In the genomic region with DNA sequence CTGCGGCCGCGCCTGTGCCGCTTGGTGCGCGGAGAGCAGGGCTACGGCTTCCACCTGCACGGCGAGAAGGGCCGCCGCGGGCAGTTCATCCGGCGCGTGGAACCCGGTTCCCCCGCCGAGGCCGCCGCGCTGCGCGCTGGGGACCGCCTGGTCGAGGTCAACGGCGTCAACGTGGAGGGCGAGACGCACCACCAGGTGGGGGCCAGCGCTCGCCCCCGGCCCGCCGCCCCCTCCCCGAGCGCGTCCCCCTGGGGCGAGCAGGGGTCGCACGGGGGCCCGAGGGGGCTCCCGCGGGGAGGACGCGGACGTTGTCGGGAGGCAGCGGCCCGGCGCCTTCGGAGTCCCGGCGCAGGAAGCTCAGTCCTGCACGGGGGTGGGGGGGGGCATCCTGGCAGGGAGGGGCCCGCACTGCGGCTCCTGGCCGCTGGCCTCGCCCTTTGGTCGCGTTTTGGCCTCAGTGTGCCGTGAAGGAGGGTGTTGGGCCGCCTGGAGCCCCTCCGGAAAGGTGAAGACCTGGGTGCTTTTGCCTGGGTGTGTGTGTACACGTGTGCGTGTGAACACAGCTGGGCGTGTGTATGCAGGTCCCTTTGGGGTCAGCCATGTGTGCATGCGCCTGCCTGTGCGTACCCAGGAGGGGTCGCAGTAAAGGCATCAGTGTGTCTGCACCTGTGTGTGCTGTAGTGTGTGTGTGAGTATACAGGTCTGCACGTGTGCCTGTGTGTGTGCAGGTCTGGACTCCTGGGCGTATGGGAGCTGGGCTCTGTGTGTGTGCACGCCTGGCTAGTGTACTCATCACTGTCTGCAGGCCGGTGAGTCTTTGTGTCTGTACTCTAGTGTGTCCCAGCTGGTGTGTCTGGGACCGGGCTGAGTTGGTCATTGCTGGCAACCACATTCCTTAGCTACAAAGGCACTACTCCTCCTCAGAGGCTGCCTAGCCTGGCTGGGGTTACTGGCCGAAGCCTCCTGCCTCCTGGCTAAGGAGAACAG, we compare ENCODE assay signal across 1 cellular context.
TF ChIP-seq lines count a peak whose summit lies in the region.

No MANE protein-coding gene starts in this region.

TF ChIP-seq in HepG2, 621 proteins besides CTCF, POLR2A, EP300 and RAD21 (continued from another document and continues in another):
- no peak for TF ChIP-seq NFE2L1 (CRISPR knock-in tag; IDR thresholded peaks at IDR 0.05; ENCODE audit: borderline replicate concordance)
- TF ChIP-seq HES4 (CRISPR knock-in tag; IDR thresholded peaks at IDR 0.05; ENCODE audit: borderline replicate concordance) = no peak
- TF ChIP-seq, protein P1, sequence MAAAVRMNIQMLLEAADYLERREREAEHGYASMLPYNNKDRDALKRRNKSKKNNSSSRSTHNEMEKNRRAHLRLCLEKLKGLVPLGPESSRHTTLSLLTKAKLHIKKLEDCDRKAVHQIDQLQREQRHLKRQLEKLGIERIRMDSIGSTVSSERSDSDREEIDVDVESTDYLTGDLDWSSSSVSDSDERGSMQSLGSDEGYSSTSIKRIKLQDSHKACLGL (CRISPR knock-in tag; IDR thresholded peaks at IDR 0.05) = no peak; the same call in 1 of the 2 replicates
- no peak for TF ChIP-seq PCBP2 (optimal IDR thresholded peaks at IDR 0.05; ENCODE audit: low read depth, low read length, poor library complexity, severe bottlenecking)
- no peak for TF ChIP-seq XRCC5 (optimal IDR thresholded peaks at IDR 0.05; ENCODE audit: low read length)
- no peak for TF ChIP-seq ZFP41 (CRISPR knock-in tag; IDR thresholded peaks at IDR 0.05; ENCODE audit: borderline replicate concordance)
- no peak for TF ChIP-seq HOXA5 (CRISPR knock-in tag; IDR thresholded peaks at IDR 0.05)
- TF ChIP-seq, protein P2, sequence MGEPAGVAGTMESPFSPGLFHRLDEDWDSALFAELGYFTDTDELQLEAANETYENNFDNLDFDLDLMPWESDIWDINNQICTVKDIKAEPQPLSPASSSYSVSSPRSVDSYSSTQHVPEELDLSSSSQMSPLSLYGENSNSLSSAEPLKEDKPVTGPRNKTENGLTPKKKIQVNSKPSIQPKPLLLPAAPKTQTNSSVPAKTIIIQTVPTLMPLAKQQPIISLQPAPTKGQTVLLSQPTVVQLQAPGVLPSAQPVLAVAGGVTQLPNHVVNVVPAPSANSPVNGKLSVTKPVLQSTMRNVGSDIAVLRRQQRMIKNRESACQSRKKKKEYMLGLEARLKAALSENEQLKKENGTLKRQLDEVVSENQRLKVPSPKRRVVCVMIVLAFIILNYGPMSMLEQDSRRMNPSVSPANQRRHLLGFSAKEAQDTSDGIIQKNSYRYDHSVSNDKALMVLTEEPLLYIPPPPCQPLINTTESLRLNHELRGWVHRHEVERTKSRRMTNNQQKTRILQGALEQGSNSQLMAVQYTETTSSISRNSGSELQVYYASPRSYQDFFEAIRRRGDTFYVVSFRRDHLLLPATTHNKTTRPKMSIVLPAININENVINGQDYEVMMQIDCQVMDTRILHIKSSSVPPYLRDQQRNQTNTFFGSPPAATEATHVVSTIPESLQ (CRISPR knock-in tag; conservative IDR thresholded peaks at IDR 0.05) = no peak
- TF ChIP-seq BRD4 (CRISPR knock-in tag; IDR thresholded peaks at IDR 0.05) = no peak
- TF ChIP-seq ZNF225 (CRISPR knock-in tag; IDR thresholded peaks at IDR 0.05) = no peak
- no peak for TF ChIP-seq BRCA1 (CRISPR knock-in tag; IDR thresholded peaks at IDR 0.05)
- TF ChIP-seq, protein P3, sequence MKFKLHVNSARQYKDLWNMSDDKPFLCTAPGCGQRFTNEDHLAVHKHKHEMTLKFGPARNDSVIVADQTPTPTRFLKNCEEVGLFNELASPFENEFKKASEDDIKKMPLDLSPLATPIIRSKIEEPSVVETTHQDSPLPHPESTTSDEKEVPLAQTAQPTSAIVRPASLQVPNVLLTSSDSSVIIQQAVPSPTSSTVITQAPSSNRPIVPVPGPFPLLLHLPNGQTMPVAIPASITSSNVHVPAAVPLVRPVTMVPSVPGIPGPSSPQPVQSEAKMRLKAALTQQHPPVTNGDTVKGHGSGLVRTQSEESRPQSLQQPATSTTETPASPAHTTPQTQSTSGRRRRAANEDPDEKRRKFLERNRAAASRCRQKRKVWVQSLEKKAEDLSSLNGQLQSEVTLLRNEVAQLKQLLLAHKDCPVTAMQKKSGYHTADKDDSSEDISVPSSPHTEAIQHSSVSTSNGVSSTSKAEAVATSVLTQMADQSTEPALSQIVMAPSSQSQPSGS (CRISPR knock-in tag; IDR thresholded peaks at IDR 0.05) = no peak
- no peak for TF ChIP-seq ZNF101 (CRISPR knock-in tag; IDR thresholded peaks at IDR 0.05; ENCODE audit: borderline replicate concordance, low read depth)
- peak; percentile 62; the same call in 1 of the 2 replicates for TF ChIP-seq ZNF605 (CRISPR knock-in tag; IDR thresholded peaks at IDR 0.05)
- TF ChIP-seq YEATS2 (CRISPR knock-in tag; IDR thresholded peaks at IDR 0.05; ENCODE audit: borderline replicate concordance) = no peak
- TF ChIP-seq, protein P4, sequence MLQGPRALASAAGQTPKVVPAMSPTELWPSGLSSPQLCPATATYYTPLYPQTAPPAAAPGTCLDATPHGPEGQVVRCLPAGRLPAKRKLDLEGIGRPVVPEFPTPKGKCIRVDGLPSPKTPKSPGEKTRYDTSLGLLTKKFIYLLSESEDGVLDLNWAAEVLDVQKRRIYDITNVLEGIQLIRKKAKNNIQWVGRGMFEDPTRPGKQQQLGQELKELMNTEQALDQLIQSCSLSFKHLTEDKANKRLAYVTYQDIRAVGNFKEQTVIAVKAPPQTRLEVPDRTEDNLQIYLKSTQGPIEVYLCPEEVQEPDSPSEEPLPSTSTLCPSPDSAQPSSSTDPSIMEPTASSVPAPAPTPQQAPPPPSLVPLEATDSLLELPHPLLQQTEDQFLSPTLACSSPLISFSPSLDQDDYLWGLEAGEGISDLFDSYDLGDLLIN (CRISPR knock-in tag; IDR thresholded peaks at IDR 0.05; ENCODE audit: borderline replicate concordance) = no peak
- no peak for TF ChIP-seq REPIN1 (CRISPR knock-in tag; IDR thresholded peaks at IDR 0.05; ENCODE audit: borderline replicate concordance, low read depth)
- no peak for TF ChIP-seq DR1 (CRISPR knock-in tag; IDR thresholded peaks at IDR 0.05)
- TF ChIP-seq CHD4 (IDR thresholded peaks at IDR 0.05; ENCODE audit: borderline replicate concordance, low read length) = no peak
- no peak for TF ChIP-seq TARDBP (CRISPR knock-in tag; IDR thresholded peaks at IDR 0.05)
- no peak for TF ChIP-seq NFE2 (CRISPR knock-in tag; IDR thresholded peaks at IDR 0.05)
- no peak for TF ChIP-seq HNRNPL (IDR thresholded peaks at IDR 0.05; ENCODE audit: low read depth, low read length)
- no peak for TF ChIP-seq KDM1A (CRISPR knock-in tag; IDR thresholded peaks at IDR 0.05)
- TF ChIP-seq NFATC3 (CRISPR knock-in tag; IDR thresholded peaks at IDR 0.05) = no peak
- peak; percentile 43; the same call in 1 of the 2 replicates for TF ChIP-seq TBX2 (CRISPR knock-in tag; IDR thresholded peaks at IDR 0.05; ENCODE audit: borderline replicate concordance)
- TF ChIP-seq, protein P5, sequence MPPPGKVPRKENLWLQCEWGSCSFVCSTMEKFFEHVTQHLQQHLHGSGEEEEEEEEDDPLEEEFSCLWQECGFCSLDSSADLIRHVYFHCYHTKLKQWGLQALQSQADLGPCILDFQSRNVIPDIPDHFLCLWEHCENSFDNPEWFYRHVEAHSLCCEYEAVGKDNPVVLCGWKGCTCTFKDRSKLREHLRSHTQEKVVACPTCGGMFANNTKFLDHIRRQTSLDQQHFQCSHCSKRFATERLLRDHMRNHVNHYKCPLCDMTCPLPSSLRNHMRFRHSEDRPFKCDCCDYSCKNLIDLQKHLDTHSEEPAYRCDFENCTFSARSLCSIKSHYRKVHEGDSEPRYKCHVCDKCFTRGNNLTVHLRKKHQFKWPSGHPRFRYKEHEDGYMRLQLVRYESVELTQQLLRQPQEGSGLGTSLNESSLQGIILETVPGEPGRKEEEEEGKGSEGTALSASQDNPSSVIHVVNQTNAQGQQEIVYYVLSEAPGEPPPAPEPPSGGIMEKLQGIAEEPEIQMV (CRISPR knock-in tag; IDR thresholded peaks at IDR 0.05; ENCODE audit: low read depth) = no peak
- no peak for TF ChIP-seq ZSCAN9 (CRISPR knock-in tag; IDR thresholded peaks at IDR 0.05; ENCODE audit: borderline replicate concordance)
- TF ChIP-seq, protein P6, sequence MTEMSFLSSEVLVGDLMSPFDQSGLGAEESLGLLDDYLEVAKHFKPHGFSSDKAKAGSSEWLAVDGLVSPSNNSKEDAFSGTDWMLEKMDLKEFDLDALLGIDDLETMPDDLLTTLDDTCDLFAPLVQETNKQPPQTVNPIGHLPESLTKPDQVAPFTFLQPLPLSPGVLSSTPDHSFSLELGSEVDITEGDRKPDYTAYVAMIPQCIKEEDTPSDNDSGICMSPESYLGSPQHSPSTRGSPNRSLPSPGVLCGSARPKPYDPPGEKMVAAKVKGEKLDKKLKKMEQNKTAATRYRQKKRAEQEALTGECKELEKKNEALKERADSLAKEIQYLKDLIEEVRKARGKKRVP (CRISPR knock-in tag; IDR thresholded peaks at IDR 0.05) = no peak
- TF ChIP-seq THAP11 (CRISPR knock-in tag; IDR thresholded peaks at IDR 0.05) = peak; percentile 59; the same call in 1 of the 2 replicates
- TF ChIP-seq NCOA5 (CRISPR knock-in tag; IDR thresholded peaks at IDR 0.05) = no peak
- TF ChIP-seq FOXA1 (IDR thresholded peaks at IDR 0.05) = no peak
- TF ChIP-seq FOXA1 (CRISPR knock-in tag; IDR thresholded peaks at IDR 0.05) = peak; percentile 74
- TF ChIP-seq ONECUT2 (CRISPR knock-in tag; IDR thresholded peaks at IDR 0.05) = no peak
- TF ChIP-seq ETV6 (CRISPR knock-in tag; conservative IDR thresholded peaks at IDR 0.05) = no peak
- TF ChIP-seq ZNF446 (CRISPR knock-in tag; IDR thresholded peaks at IDR 0.05) = no peak
- TF ChIP-seq U2AF1 (optimal IDR thresholded peaks at IDR 0.05; ENCODE audit: low read depth, low read length) = no peak
- TF ChIP-seq, protein P7, sequence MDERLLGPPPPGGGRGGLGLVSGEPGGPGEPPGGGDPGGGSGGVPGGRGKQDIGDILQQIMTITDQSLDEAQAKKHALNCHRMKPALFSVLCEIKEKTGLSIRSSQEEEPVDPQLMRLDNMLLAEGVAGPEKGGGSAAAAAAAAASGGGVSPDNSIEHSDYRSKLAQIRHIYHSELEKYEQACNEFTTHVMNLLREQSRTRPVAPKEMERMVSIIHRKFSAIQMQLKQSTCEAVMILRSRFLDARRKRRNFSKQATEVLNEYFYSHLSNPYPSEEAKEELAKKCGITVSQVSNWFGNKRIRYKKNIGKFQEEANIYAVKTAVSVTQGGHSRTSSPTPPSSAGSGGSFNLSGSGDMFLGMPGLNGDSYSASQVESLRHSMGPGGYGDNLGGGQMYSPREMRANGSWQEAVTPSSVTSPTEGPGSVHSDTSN (CRISPR knock-in tag; IDR thresholded peaks at IDR 0.05) = no peak
- TF ChIP-seq ZNF607 (CRISPR knock-in tag; IDR thresholded peaks at IDR 0.05; ENCODE audit: borderline replicate concordance) = no peak
- TF ChIP-seq REL (CRISPR knock-in tag; conservative IDR thresholded peaks at IDR 0.05) = no peak
- TF ChIP-seq SRSF1 (optimal IDR thresholded peaks at IDR 0.05; ENCODE audit: low read depth, low read length) = no peak
- no peak for TF ChIP-seq CBX1 (IDR thresholded peaks at IDR 0.05; ENCODE audit: low read depth)
- TF ChIP-seq NFE2L2 (IDR thresholded peaks at IDR 0.05; ENCODE audit: low read length) = no peak
- TF ChIP-seq ARHGAP35 (CRISPR knock-in tag; IDR thresholded peaks at IDR 0.05; ENCODE audit: borderline replicate concordance) = no peak
- TF ChIP-seq ZNF749 (CRISPR knock-in tag; IDR thresholded peaks at IDR 0.05; ENCODE audit: borderline replicate concordance) = no peak
- TF ChIP-seq ZNF251 (CRISPR knock-in tag; IDR thresholded peaks at IDR 0.05) = no peak
- no peak for TF ChIP-seq NCOR1 (IDR thresholded peaks at IDR 0.05; ENCODE audit: borderline replicate concordance, low read length)
- TF ChIP-seq SYNCRIP (IDR thresholded peaks at IDR 0.05; ENCODE audit: insufficient read depth, low read depth, low read length) = no peak
- TF ChIP-seq SUZ12 (IDR thresholded peaks at IDR 0.05; ENCODE audit: low read depth, low read length) = no peak
- TF ChIP-seq ZNF564 (CRISPR knock-in tag; IDR thresholded peaks at IDR 0.05) = no peak
- peak; percentile 19 for TF ChIP-seq AGO2 (optimal IDR thresholded peaks at IDR 0.05; ENCODE audit: low read depth, low read length)
- TF ChIP-seq BCL6 (CRISPR knock-in tag; IDR thresholded peaks at IDR 0.05) = no peak
- no peak for TF ChIP-seq SOX5 (CRISPR knock-in tag; IDR thresholded peaks at IDR 0.05; ENCODE audit: borderline replicate concordance)
- TF ChIP-seq ZNF501 (CRISPR knock-in tag; IDR thresholded peaks at IDR 0.05) = peak; percentile 56; the same call in 1 of the 2 replicates
- TF ChIP-seq, protein P8, sequence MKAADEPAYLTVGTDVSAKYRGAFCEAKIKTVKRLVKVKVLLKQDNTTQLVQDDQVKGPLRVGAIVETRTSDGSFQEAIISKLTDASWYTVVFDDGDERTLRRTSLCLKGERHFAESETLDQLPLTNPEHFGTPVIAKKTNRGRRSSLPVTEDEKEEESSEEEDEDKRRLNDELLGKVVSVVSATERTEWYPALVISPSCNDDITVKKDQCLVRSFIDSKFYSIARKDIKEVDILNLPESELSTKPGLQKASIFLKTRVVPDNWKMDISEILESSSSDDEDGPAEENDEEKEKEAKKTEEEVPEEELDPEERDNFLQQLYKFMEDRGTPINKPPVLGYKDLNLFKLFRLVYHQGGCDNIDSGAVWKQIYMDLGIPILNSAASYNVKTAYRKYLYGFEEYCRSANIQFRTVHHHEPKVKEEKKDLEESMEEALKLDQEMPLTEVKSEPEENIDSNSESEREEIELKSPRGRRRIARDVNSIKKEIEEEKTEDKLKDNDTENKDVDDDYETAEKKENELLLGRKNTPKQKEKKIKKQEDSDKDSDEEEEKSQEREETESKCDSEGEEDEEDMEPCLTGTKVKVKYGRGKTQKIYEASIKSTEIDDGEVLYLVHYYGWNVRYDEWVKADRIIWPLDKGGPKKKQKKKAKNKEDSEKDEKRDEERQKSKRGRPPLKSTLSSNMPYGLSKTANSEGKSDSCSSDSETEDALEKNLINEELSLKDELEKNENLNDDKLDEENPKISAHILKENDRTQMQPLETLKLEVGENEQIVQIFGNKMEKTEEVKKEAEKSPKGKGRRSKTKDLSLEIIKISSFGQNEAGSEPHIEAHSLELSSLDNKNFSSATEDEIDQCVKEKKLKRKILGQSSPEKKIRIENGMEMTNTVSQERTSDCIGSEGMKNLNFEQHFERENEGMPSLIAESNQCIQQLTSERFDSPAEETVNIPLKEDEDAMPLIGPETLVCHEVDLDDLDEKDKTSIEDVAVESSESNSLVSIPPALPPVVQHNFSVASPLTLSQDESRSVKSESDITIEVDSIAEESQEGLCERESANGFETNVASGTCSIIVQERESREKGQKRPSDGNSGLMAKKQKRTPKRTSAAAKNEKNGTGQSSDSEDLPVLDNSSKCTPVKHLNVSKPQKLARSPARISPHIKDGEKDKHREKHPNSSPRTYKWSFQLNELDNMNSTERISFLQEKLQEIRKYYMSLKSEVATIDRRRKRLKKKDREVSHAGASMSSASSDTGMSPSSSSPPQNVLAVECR (CRISPR knock-in tag; IDR thresholded peaks at IDR 0.05; ENCODE audit: borderline replicate concordance) = peak; percentile 69
- TF ChIP-seq NR2C2 (CRISPR knock-in tag; IDR thresholded peaks at IDR 0.05; ENCODE audit: borderline replicate concordance) = 0 out of 2 replicates have a peak, but pooled peaks have one; percentile 19
